ENCODE assay signal across 24 cellular contexts in the genomic region with DNA sequence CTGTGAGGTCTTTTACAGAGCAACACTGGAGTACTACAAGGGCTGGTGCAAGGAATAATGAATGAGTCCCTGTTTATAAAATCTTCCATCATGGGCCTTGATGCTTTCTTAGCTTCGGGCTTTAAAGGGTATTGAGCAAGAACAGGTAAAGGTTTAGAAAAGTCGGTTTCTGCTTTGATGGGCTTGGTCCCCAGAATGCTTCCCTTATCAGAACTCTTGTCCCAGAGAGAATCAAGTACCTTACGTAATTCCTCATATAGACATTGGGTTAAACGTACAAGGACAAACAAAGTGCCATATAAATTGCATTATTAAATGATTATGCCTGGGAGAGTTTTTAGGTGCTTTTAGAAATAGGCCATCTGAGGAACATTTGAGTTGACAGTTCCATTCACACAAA.
"Had no signal": no experiment of that assay in that cellular context is flagged by ENCODE, and none has a peak within 500 bp of the region (broad histone marks: within the 10 kb centered on the region; RNA-seq: fewer than 3 reads in every experiment).

No MANE protein-coding gene starts in this region.

- ATAC-seq: left lobe of liver; natural killer cell; stimulated activated memory B cell treated with anti-CD40 and anti-IgM and Interleukin-4, amounts not matched to agents 10 μg/mL and 1 μg/mL and 100 μg/mL, for 72 hours; stimulated activated naive CD8-positive, alpha-beta T cell treated with anti-CD3 and anti-CD28 coated beads, Interleukin-15, amount 100 ng/mL, for 72 hours had no signal

- DNase-seq: glutamatergic neuron; heart left ventricle; hippocampal formation; kidney glomerular epithelial cell; left cardiac atrium; mesendoderm; naive B cell; natural killer cell; nephron progenitor cell; ovary; right lobe of liver; stimulated activated CD4-positive, alpha-beta T cell treated with anti-CD3 and anti-CD28 coated beads, Interleukin-1b, Interleukin-23, amount 100 ng/mL, for 48 hours; stimulated activated CD4-positive, alpha-beta T cell treated with anti-CD3 and anti-CD28 coated beads, Interleukin-2, amount 100 ng/mL, for 48 hours; stimulated activated CD4-positive, alpha-beta T cell treated with anti-CD3 and anti-CD28 coated beads, Interleukin-4, amount 100 ng/mL, for 4 hours; stimulated activated CD8-positive, alpha-beta memory T cell treated with anti-CD3 and anti-CD28 coated beads, Interleukin-4, amount 100 ng/mL, for 48 hours; stimulated activated naive CD4-positive, alpha-beta T cell treated with Interleukin-2 at 50 U/mL for 16 hours; stimulated activated naive CD8-positive, alpha-beta T cell treated with anti-CD3 and anti-CD28 coated beads, Interleukin-15, amount 100 ng/mL, for 72 hours; substantia nigra had no signal

- H3K36me3 ChIP-seq: heart left ventricle, neural progenitor cell, ovary, right atrium auricular region, right lobe of liver, tibial nerve had no signal

- H3K9me3 ChIP-seq: heart left ventricle, ovary, right atrium auricular region, right lobe of liver, tibial nerve had no signal

- H3K4me3 ChIP-seq: heart left ventricle, neural progenitor cell, ovary, right atrium auricular region, right lobe of liver, smooth muscle cell, tibial nerve had no signal

- H3K4me1 ChIP-seq: neural progenitor cell, right lobe of liver had no signal

- H3K27ac ChIP-seq: heart left ventricle, neural progenitor cell, ovary, right atrium auricular region, right lobe of liver, tibial nerve had no signal

- H3K27me3 ChIP-seq: heart left ventricle, ovary, right atrium auricular region, right lobe of liver, tibial nerve had no signal
